ENCODE assay signal across 6 cellular contexts in the genomic region with DNA sequence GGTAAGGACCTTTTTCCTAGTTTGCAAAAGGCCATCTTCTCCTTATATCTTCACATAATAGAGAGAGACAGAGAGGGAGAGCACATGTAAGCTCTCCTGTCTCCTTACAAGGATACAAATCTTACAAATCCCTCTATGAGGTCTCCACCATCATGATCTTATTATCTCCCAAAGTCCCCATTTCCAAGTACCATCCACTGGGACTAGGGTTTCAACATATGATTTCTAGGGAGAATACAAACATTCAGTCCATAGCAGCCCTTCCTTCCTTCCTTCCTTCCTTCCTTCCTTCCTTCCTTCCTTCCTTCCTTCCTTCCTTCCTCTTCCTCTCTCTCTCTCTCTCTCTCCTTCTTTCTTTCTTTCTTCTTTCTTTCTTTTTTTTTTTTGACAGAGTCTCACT.
"Had no signal": no experiment of that assay in that cellular context is flagged by ENCODE, and none has a peak within 500 bp of the region (broad histone marks: within the 10 kb centered on the region; RNA-seq: fewer than 3 reads in every experiment).

No MANE protein-coding gene starts in this region.

- H3K4me3 ChIP-seq: GM23248, K562 had no signal

- H3K27ac ChIP-seq: GM23248 had no signal

- ATAC-seq: K562 had no signal

- H3K9me3 Mint-ChIP-seq: H9 had no signal

- H3K4me3 Mint-ChIP-seq: H9 had no signal

- H3K27ac Mint-ChIP-seq: H9 had no signal

- H2AFZ ChIP-seq: GM23248 had no signal

- DNase-seq: GM23248, H9, HCEC 1CT, IMR-90, KG1 had no signal
